In the genomic region with DNA sequence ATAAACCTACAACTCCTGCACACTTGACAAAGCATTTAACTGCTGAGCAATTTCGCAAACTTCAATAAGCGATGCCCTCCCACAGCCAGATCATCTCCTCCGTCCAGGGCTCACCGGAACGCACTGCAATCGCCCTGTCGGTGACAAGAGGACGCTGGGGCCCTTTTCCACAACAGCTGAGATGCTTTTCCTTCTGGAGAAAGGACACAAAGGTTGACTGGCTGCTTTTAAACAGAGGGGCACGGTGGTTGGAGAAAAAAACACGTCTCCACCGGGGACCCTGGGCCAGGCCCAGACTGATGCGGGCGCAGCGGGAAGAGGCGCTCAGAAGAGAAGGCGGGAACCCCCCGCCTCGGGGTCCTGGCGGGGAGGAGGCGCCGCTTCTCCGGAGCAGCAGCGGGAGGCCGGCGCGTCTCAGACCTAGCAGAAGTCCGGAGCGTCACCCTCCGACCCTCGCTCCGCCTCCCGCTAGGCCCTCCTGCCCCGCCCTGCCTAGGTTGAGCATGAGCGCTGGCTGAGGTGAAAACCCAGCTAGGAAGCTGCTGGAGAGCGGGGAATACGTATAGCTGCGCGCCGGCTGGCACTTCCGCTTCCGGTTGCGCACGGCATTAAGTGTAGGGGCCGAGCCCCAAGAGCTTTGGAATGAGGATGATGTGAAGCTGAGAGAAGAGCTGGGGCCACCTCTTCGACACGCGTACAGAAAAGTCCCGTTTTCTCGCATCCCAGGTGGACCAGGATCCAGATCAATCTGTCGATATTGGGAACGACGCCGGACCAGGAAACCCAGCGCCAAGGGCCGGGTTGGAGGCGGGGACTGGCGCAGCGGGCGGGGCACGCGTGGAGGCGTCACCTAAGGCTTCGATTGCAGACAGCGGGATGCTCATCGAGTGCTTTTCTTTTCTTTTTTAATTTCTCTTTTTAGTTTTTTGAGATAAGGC, we compare ENCODE assay signal across 8 cellular contexts. TPM values are rescaled to one million over a fixed set of nuclear protein-coding genes. Genes with fewer than 3 reads are reported as not detected.
DNase-seq lines count a peak whose midpoint lies in the region; ATAC-seq and TF ChIP-seq lines count a peak whose summit lies in the region.

A gene (minus strand): TSS at position 564 of the 938 bp plus-strand sequence. CDS start 3,788 bp downstream, outside the sequence.

- H3K27ac Mint-ChIP-seq in GM23338, result peak within 1 kb of the TSS; percentile 95
- H3K27ac Mint-ChIP-seq in natural killer cell treated with Interleukin-12 subunit alpha and Interleukin-12 subunit beta and Interleukin-15 and Interleukin-18, amount 100 ng/mL, for 72 hours, result peak within 1 kb of the TSS; percentile 90 to 93

- H3K4me3 Mint-ChIP-seq in GM23338, result peak within 1 kb of the TSS; percentile 91
- peak within 1 kb of the TSS; percentile 96 for H3K4me3 Mint-ChIP-seq in natural killer cell treated with Interleukin-12 subunit alpha and Interleukin-12 subunit beta and Interleukin-15 and Interleukin-18, amount 100 ng/mL, for 72 hours

- no peaks in the 10 kb centered on the region for H3K36me3 ChIP-seq in GM23338 (ENCODE audit: insufficient read depth)

- no peaks in the 10 kb centered on the region for H3K9me2 ChIP-seq in GM23338 (ENCODE audit: insufficient read depth)

- no peaks in the 10 kb centered on the region for H4K20me1 ChIP-seq in GM23338 (replicated peaks; ENCODE audit: insufficient read depth)

- peaks cover 41% of the 10 kb centered on the region for H3K36me3 Mint-ChIP-seq in GM23338 (ENCODE audit: low read depth)
- H3K36me3 Mint-ChIP-seq in natural killer cell treated with Interleukin-12 subunit alpha and Interleukin-12 subunit beta and Interleukin-15 and Interleukin-18, amount 100 ng/mL, for 72 hours, result peaks cover 12% of the 10 kb centered on the region

- peaks cover 5% of the 10 kb centered on the region; the same call in 1 of the 2 replicates for H3K4me1 ChIP-seq in GM23338 (ENCODE audit: insufficient read depth)

- ATAC-seq in GM23338, result peak; percentile 97
- peak; percentile 100 for ATAC-seq in natural killer cell treated with Interleukin-12 subunit alpha and Interleukin-12 subunit beta and Interleukin-15 and Interleukin-18, amount 100 ng/mL, for 72 hours

- H3K4me3 ChIP-seq in GM23338 (peak within 1 kb of the TSS; percentile 76), LNCaP clone FGC (ENCODE audit: low read depth, low read length) (peak within 1 kb of the TSS; percentile 65), fibroblast of pulmonary artery (replicated peaks; ENCODE audit: low read depth, low read length) (peak within 1 kb of the TSS; percentile 83)

- POLR2A ChIA-PET in RWPE1 (lab: Yijun Ruan, JAX; ENCODE audit: low non-redundant PET), result interaction anchor here (0.5 kb wide), 1 partner anchor 10 kb away, joined by 3 read pairs; no protein-coding TSS in a partner anchor

- H3K27ac ChIP-seq in GM23338 (ENCODE audit: low read depth), result peak within 1 kb of the TSS; percentile 96
- peak within 1 kb of the TSS; percentile 96 for H3K27ac ChIP-seq in RWPE1

- H3K79me2 ChIP-seq in GM23338 (replicated peaks; ENCODE audit: insufficient read depth), result peaks cover 12% of the 10 kb centered on the region

- H3K4me2 ChIP-seq in GM23338, result peak within 1 kb of the TSS; percentile 85

- DNase-seq in EH (ENCODE audit: low read depth), result peak; percentile 96
- DNase-seq in GM23338 (ENCODE audit: low spot score), result peak; percentile 99
- peak; percentile 95 for DNase-seq in LNCaP clone FGC (ENCODE audit: low read depth)
- DNase-seq in RWPE1 (ENCODE audit: low spot score), result peak; percentile 95
- peak; percentile 97 for DNase-seq in activated effector memory CD4-positive, alpha-beta T cell treated with anti-CD3 and anti-CD28 coated beads, Interleukin-2, amount 50 U/mL, for 16 hours
- DNase-seq in fibroblast of pulmonary artery (ENCODE audit: low read depth), result peak; percentile 97
- peak; percentile 97 for DNase-seq in natural killer cell treated with Interleukin-12 subunit alpha and Interleukin-12 subunit beta and Interleukin-15 and Interleukin-18, amount 100 ng/mL, for 72 hours (ENCODE audit: low spot score)
- DNase-seq in stimulated activated naive CD4-positive, alpha-beta T cell treated with Interleukin-2 at 50 U/mL for 16 hours (lab: John Stamatoyannopoulos, UW), result peak; percentile 93

- H3F3A ChIP-seq in GM23338 (replicated peaks; ENCODE audit: low read depth), result no peaks in the 10 kb centered on the region; the same call in 1 of the 2 replicates

- peaks cover 5% of the 10 kb centered on the region for H3K27me3 Mint-ChIP-seq in GM23338 (ENCODE audit: insufficient read depth, low read depth, poor library complexity)
- H3K27me3 Mint-ChIP-seq in natural killer cell treated with Interleukin-12 subunit alpha and Interleukin-12 subunit beta and Interleukin-15 and Interleukin-18, amount 100 ng/mL, for 72 hours, result no peaks in the 10 kb centered on the region

- TF ChIP-seq CTCF in GM23338 (conservative IDR thresholded peaks at IDR 0.05; ENCODE audit: low read depth in 2 of 2) (no peak), LNCaP clone FGC (IDR thresholded peaks at IDR 0.05; ENCODE audit: control insufficient read depth, extremely low read depth, insufficient read depth) (0 out of 2 replicates have a peak, but pooled peaks have one; percentile 4), RWPE1 (conservative IDR thresholded peaks at IDR 0.05; ENCODE audit: low read depth) (no peak), fibroblast of pulmonary artery (IDR thresholded peaks at IDR 0.05; ENCODE audit: low read length, missing control alignments) (no peak)

- H3K27me3 ChIP-seq in GM23338 (ENCODE audit: insufficient read depth), result no peaks in the 10 kb centered on the region

- CTCF ChIA-PET in RWPE1 (lab: Yijun Ruan, JAX), result no interaction called here

- 0 out of 3 replicates have a peak, but pooled peaks cover 3% of the 10 kb centered on the region for H3K4me1 Mint-ChIP-seq in GM23338
- no peaks in the 10 kb centered on the region for H3K4me1 Mint-ChIP-seq in natural killer cell treated with Interleukin-12 subunit alpha and Interleukin-12 subunit beta and Interleukin-15 and Interleukin-18, amount 100 ng/mL, for 72 hours (ENCODE audit: low read depth in 2 of 2)

- peaks cover 9% of the 10 kb centered on the region for H3K9me3 Mint-ChIP-seq in GM23338
- H3K9me3 Mint-ChIP-seq in natural killer cell treated with Interleukin-12 subunit alpha and Interleukin-12 subunit beta and Interleukin-15 and Interleukin-18, amount 100 ng/mL, for 72 hours, result peaks cover 3% of the 10 kb centered on the region

- peak within 1 kb of the TSS; percentile 98 for H2AFZ ChIP-seq in GM23338

TF ChIP-seq in GM23338, 12 proteins besides CTCF, POLR2A, EP300 and RAD21:
- TF ChIP-seq, protein P1, sequence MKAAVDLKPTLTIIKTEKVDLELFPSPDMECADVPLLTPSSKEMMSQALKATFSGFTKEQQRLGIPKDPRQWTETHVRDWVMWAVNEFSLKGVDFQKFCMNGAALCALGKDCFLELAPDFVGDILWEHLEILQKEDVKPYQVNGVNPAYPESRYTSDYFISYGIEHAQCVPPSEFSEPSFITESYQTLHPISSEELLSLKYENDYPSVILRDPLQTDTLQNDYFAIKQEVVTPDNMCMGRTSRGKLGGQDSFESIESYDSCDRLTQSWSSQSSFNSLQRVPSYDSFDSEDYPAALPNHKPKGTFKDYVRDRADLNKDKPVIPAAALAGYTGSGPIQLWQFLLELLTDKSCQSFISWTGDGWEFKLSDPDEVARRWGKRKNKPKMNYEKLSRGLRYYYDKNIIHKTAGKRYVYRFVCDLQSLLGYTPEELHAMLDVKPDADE (IDR thresholded peaks at IDR 0.05), result peak; percentile 53; the same call in 1 of the 2 replicates
- TF ChIP-seq ZNF114 (CRISPR knock-in tag; IDR thresholded peaks at IDR 0.05), result no peak
- no peak for TF ChIP-seq ZNF331 (CRISPR knock-in tag; IDR thresholded peaks at IDR 0.05; ENCODE audit: low read depth)
- TF ChIP-seq STAT1 (IDR thresholded peaks at IDR 0.05; ENCODE audit: unreplicated experiment), result no peak
- peak; percentile 73 for TF ChIP-seq POLR2AphosphoS5 (IDR thresholded peaks at IDR 0.05; ENCODE audit: low read depth)
- peak; percentile 74 for TF ChIP-seq CREB1 (CRISPR knock-in tag; IDR thresholded peaks at IDR 0.05; ENCODE audit: low read depth)

RNA-seq across cellular contexts. Expression of the gene that starts here (rescaled TPM):
- total RNA-seq in GM23338 (2014; rRNA removed; shearing (Covaris generic)), result 4.2 and 14.8 TPM in 2 replicates
- polyA plus RNA-seq in GM23338 (2016; fragmentation: Nextera tagmentation; extraction: Ambion mirVana), result 6.0 and 7.6 TPM in 2 replicates
- total RNA-seq in natural killer cell treated with Interleukin-12 subunit alpha and Interleukin-12 subunit beta and Interleukin-15 and Interleukin-18, amount 100 ng/mL, for 72 hours, result 1 to 10 TPM; 5.7 to 8.3 TPM

Comparison
In these comparisons a context has a peak if more than half of its experiments do, and no peak if none do; other contexts are left out.
1. Peak in every context shown above with its lines: DNase-seq, ATAC-seq, H3K4me3 ChIP-seq and H3K27ac ChIP-seq.